8 cellular contexts compared by ENCODE assay signal in genomic region chr16:10509534-10510025, GRCh38.
DNase-seq lines count a peak whose midpoint lies in the region; ATAC-seq and TF ChIP-seq lines count a peak whose summit lies in the region.

No MANE protein-coding gene starts in this region.

- H3K36me3 Mint-ChIP-seq in CD14-positive monocyte (no peaks in the 10 kb centered on the region), memory B cell (peaks cover 2% of the 10 kb centered on the region)
- H3K36me3 Mint-ChIP-seq in activated CD4-positive, alpha-beta memory T cell treated with anti-CD3 and anti-CD28 coated beads for 36 hours: no peaks in the 10 kb centered on the region

- H3K4me1 Mint-ChIP-seq in CD14-positive monocyte (peaks cover 8% of the 10 kb centered on the region), memory B cell (peaks cover 13% of the 10 kb centered on the region)
- H3K4me1 Mint-ChIP-seq in activated CD4-positive, alpha-beta memory T cell treated with anti-CD3 and anti-CD28 coated beads for 36 hours (ENCODE audit: low read depth): peaks cover 22% of the 10 kb centered on the region

- intact Hi-C loops in CD14-positive monocyte (cut with micrococcal nuclease): loop anchor here (1.0 to 2.0 kb wide), 2 partner anchors 253 kb away; no protein-coding TSS in a partner anchor
- intact Hi-C loops in activated CD4-positive, alpha-beta memory T cell treated with anti-CD3 and anti-CD28 coated beads for 36 hours (cut with micrococcal nuclease): loop anchor here (1.0 to 5.0 kb wide), 6 partner anchors 122 to 433 kb away; partner anchors contain the start of genes ATF7IP2, CLEC16A and DEXI

- POLR2A ChIA-PET in activated CD4-positive, alpha-beta memory T cell treated with anti-CD3 and anti-CD28 coated beads for 36 hours (lab: Charles Lee): interaction anchor here (0.6 kb wide), 1 partner anchor 190 kb away, joined by 4 read pairs; no protein-coding TSS in a partner anchor

- H3K27me3 Mint-ChIP-seq in CD14-positive monocyte (ENCODE audit: low read depth in 3 of 3): peaks cover 0 to 1% (median 1%) of the 10 kb centered on the region in 3 donors
- H3K27me3 Mint-ChIP-seq in activated CD4-positive, alpha-beta memory T cell treated with anti-CD3 and anti-CD28 coated beads for 36 hours: no peaks in the 10 kb centered on the region
- H3K27me3 Mint-ChIP-seq in memory B cell: no peaks in the 10 kb centered on the region

- H3K4me3 Mint-ChIP-seq in CD14-positive monocyte: no peak overlapping the region
- no peak overlapping the region for H3K4me3 Mint-ChIP-seq in activated CD4-positive, alpha-beta memory T cell treated with anti-CD3 and anti-CD28 coated beads for 36 hours
- H3K4me3 Mint-ChIP-seq in memory B cell: peak overlapping the region; percentile 8

- CTCF ChIA-PET in activated CD4-positive, alpha-beta memory T cell treated with anti-CD3 and anti-CD28 coated beads for 36 hours (lab: Charles Lee): interaction anchor here (0.6 to 9.3 kb wide), 13 partner anchors 9 to 650 kb away, joined by 3 to 121 read pairs (median 4); no protein-coding TSS in a partner anchor

- peak; percentile 85 for ATAC-seq in GM19372 (IDR thresholded peaks at IDR 0.05; ENCODE audit: low read depth, unreplicated experiment)
- ATAC-seq in HG03521 (IDR thresholded peaks at IDR 0.05; ENCODE audit: unreplicated experiment): peak; percentile 67
- peak; percentile 97 for ATAC-seq in memory B cell (ENCODE audit: low read depth)

- peak; percentile 86 for TF ChIP-seq CTCF in CD14-positive monocyte (IDR thresholded peaks at IDR 0.05)

- DNase-seq in CD14-positive monocyte (ENCODE audit: low spot score) (peak; percentile 61), NCI-H82 (lab: John Stamatoyannopoulos, UW) (peak; percentile 93), memory B cell (ENCODE audit: low spot score in 2 of 2) (peak; percentile 71 to 75)
- peak; percentile 66 for DNase-seq in activated CD4-positive, alpha-beta memory T cell treated with anti-CD3 and anti-CD28 coated beads for 36 hours
- DNase-seq in effector CD8-positive, alpha-beta T cell (lab: John Stamatoyannopoulos, UW): peak; percentile 28
- peak; percentile 13 to 26 for DNase-seq in stimulated activated CD8-positive, alpha-beta memory T cell treated with anti-CD3 and anti-CD28 coated beads, Interleukin-4, amount 100 ng/mL, for 4 hours (ENCODE audit: low read depth in 2 of 2, low spot score in 1 of 2)

- H3K9me3 Mint-ChIP-seq in CD14-positive monocyte (peaks cover 0 to 1% (median 0%) of the 10 kb centered on the region in 7 donors), memory B cell (no peaks in the 10 kb centered on the region)
- peaks cover 3% of the 10 kb centered on the region for H3K9me3 Mint-ChIP-seq in activated CD4-positive, alpha-beta memory T cell treated with anti-CD3 and anti-CD28 coated beads for 36 hours

- H3K27ac Mint-ChIP-seq in CD14-positive monocyte (no peak overlapping the region), memory B cell (no peak overlapping the region)
- peak overlapping the region; percentile 24 for H3K27ac Mint-ChIP-seq in activated CD4-positive, alpha-beta memory T cell treated with anti-CD3 and anti-CD28 coated beads for 36 hours

Comparison
In these comparisons a context has a peak if more than half of its experiments do, and no peak if none do; other contexts are left out.
1. Peak in every context shown above with its lines: DNase-seq and ATAC-seq.
2. DNase-seq: peak in every context shown above with its lines; median percentile 93 in NCI-H82; 73 in memory B cell; 66 in activated CD4-positive, alpha-beta memory T cell treated with anti-CD3 and anti-CD28 coated beads for 36 hours; 61 in CD14-positive monocyte; 28 in effector CD8-positive, alpha-beta T cell; 20 in stimulated activated CD8-positive, alpha-beta memory T cell treated with anti-CD3 and anti-CD28 coated beads, Interleukin-4, amount 100 ng/mL, for 4 hours.